ENCODE assay signal across 9 cellular contexts in genomic region chr21:36589352-36589971, GRCh38.
DNase-seq lines count a peak whose midpoint lies in the region; ATAC-seq, FAIRE-seq and TF ChIP-seq lines count a peak whose summit lies in the region.
"Had no signal": no experiment of that assay in that cellular context is flagged by ENCODE, and none has a peak within 500 bp of the region (broad histone marks: within the 10 kb centered on the region; RNA-seq: fewer than 3 reads in every experiment).

No MANE protein-coding gene starts in this region.

- ATAC-seq in heart right ventricle (peak in 2 of 8 donors; percentile 44 to 63), HG02763 (IDR thresholded peaks at IDR 0.05; ENCODE audit: unreplicated experiment) (no peak)

- FAIRE-seq in HTR-8/SVneo (lab: Jason Lieb, UNC) = no peak
- FAIRE-seq: A204.1 had no signal

- TF ChIP-seq CTCF in VCaP (conservative IDR thresholded peaks at IDR 0.05) (peak; percentile 64), heart right ventricle (IDR thresholded peaks at IDR 0.05) (peak in 7 of 9 donors; percentile 25 to 51 (median 41))

- peaks cover 0 to 10% (median 0%) of the 10 kb centered on the region in 11 donors for H3K9me3 ChIP-seq in heart right ventricle

- H3K4me3 ChIP-seq in heart right ventricle = no peak overlapping the region

- WGBS in heart right ventricle, 2 donors = 34 to 41% methylated on average over 10 of the region's 10 CpGs

- H3K27ac ChIP-seq in VCaP = no peak overlapping the region
- H3K27ac ChIP-seq in heart right ventricle = no peak overlapping the region

- peaks cover 0 to 40% (median 18%) of the 10 kb centered on the region in 7 donors for H3K27me3 ChIP-seq in heart right ventricle

- intact Hi-C loops in heart right ventricle (cut with DNase I) = no loop called here

- DNase-seq in DMS53 (lab: John Stamatoyannopoulos, UW) = peak; percentile 5
- DNase-seq in DMS53 treated with DMSO at 0.1 percent for 48 hours (lab: John Stamatoyannopoulos, UW; ENCODE audit: unreplicated experiment) = no peak
- DNase-seq in HT1080 (ENCODE audit: low read depth) = peak; percentile 18
- peak; percentile 14 to 30 for DNase-seq in heart right ventricle
- DNase-seq in stimulated activated CD4-positive, alpha-beta T cell treated with anti-CD3 and anti-CD28 coated beads, TNF-alpha, amount 100 ng/mL, for 48 hours (ENCODE audit: low read depth in 3 of 3) = peak in 2 of 3 donors; percentile 9 to 11
- no peak for DNase-seq in HTR-8/SVneo (ENCODE audit: insufficient read length, low spot score)

- H3K36me3 ChIP-seq in heart right ventricle = no peaks in the 10 kb centered on the region

- peaks cover 0 to 6% (median 0%) of the 10 kb centered on the region in 9 donors for H3K4me1 ChIP-seq in heart right ventricle

Comparison
In these comparisons a context has a peak if more than half of its experiments do, and no peak if none do; other contexts are left out.
1. DNase-seq: peak in DMS53 (single experiment), HT1080 (single experiment), heart right ventricle (2 of 2) and stimulated activated CD4-positive, alpha-beta T cell treated with anti-CD3 and anti-CD28 coated beads, TNF-alpha, amount 100 ng/mL, for 48 hours (2 of 3); none in DMS53 treated with DMSO at 0.1 percent for 48 hours (single experiment) and HTR-8/SVneo (single experiment).